In the genomic region with DNA sequence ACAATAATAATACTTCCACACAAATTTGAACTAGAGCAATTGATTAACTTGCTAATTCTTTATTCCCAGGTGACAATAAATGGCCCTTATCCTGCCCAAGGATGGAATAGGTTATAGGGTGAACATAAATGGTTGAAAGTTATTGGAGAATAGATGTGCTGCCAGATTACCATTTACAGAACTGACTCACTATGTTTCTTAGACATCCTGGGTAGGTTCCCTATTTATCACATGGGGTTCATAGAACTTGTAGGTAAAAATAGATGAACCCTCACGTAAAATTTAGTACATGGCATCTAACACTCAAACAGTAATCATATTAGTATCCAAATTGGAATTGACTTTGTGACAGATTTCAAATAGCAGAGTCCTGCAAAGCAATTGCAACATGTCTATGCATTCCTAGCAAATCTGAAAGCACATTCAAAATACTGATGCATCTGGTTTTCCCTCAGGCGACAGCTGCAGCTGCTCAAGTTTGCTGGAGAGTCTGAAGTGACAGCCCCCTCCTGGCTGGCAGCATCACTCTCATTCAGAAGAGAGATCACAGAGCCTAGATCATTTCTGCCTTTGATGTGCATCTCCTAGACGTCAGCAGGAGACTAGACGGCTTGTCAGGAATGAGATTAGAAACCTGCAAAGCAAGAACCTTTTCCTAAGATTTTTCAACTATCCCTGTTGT, we compare ENCODE assay signal across 2 cellular contexts.
TF ChIP-seq lines count a peak whose summit lies in the region.

No MANE protein-coding gene starts in this region.

TF ChIP-seq in IMR-90, 13 proteins besides CTCF, POLR2A, EP300 and RAD21:
- TF ChIP-seq CEBPB (IDR thresholded peaks at IDR 0.05; ENCODE audit: low read depth, low read length): peak; percentile 68; the same call in 1 of the 2 replicates
- no peak for TF ChIP-seq MAZ (IDR thresholded peaks at IDR 0.05; ENCODE audit: borderline replicate concordance, low read depth, low read length)
- TF ChIP-seq NFE2L2 (IDR thresholded peaks at IDR 0.05; ENCODE audit: low read depth, low read length): no peak
- TF ChIP-seq SMC3 (IDR thresholded peaks at IDR 0.05; ENCODE audit: low read depth, low read length): no peak
- TF ChIP-seq MXI1 (IDR thresholded peaks at IDR 0.05; ENCODE audit: borderline replicate concordance, low read depth, low read length): no peak

TF ChIP-seq in endothelial cell of umbilical vein, 7 proteins besides CTCF, POLR2A, EP300 and RAD21:
- TF ChIP-seq POLR2AphosphoS5 (IDR thresholded peaks at IDR 0.05; ENCODE audit: insufficient read depth, low read depth, low read length) (no peak), GATA2 (IDR thresholded peaks at IDR 0.05; ENCODE audit: insufficient read depth, insufficient read length, low read depth, low read length) (no peak), EZH2 (IDR thresholded peaks at IDR 0.05; ENCODE audit: borderline replicate concordance, low read depth, low read length, severe bottlenecking) (no peak), JUN (IDR thresholded peaks at IDR 0.05; ENCODE audit: borderline replicate concordance, insufficient read depth, insufficient read length, low read depth) (no peak), FOS (IDR thresholded peaks at IDR 0.05; ENCODE audit: borderline replicate concordance, insufficient read depth, low read length) (no peak), MYC (IDR thresholded peaks at IDR 0.05; ENCODE audit: low read depth, low read length) (no peak)
- TF ChIP-seq, protein P1, sequence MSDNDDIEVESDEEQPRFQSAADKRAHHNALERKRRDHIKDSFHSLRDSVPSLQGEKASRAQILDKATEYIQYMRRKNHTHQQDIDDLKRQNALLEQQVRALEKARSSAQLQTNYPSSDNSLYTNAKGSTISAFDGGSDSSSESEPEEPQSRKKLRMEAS (IDR thresholded peaks at IDR 0.05; ENCODE audit: insufficient read depth, insufficient read length): no peak
